ENCODE assay signal across 7 cellular contexts in the genomic region with DNA sequence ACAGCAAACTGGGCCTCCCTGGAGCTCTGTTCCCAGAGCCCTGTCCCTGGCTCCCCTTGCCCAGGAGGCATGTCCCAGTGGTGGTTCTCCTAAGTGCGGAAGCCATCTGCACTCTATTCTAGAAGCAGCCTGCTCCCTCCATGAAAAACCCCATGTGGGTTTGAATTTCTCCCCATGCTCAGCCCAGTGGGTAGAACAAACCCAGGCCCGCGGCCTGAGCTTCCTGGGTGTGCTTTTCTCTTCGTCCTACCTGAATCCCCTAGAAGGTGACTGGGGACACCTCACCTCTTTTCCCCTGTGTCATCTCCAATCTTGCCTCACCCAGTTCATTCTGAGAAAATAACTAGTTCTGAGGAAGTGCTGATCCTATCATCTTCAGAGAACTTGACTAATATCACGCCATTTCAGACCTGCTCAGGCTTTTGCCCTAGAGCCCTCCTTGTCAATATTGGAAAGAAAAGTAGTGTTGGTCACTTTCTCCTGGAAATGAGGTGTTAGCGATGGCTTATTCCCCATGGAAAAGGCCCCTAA. TPM values are rescaled to one million over a fixed set of nuclear protein-coding genes. Genes with fewer than 3 reads are reported as not detected.
DNase-seq lines count a peak whose midpoint lies in the region; ATAC-seq and TF ChIP-seq lines count a peak whose summit lies in the region.

No MANE protein-coding gene starts in this region.

- 90% methylated on average over 6 of the region's 6 CpGs for WGBS in prostate gland

- ATAC-seq in activated T-cell treated with anti-CD3 and anti-CD28 coated beads, Interleukin-2, amount 50 U/mL, for 4 hours = peak; percentile 62 to 63
- peak; percentile 16 for ATAC-seq in memory B cell (ENCODE audit: low read depth)

- intact Hi-C loops in prostate gland (cut with DNase I) = no loop called here

- peak overlapping the region in 1 of 2 donors; percentile 25 for H3K27ac ChIP-seq in prostate gland

- no peaks in the 10 kb centered on the region for H3K36me3 ChIP-seq in prostate gland

- no peaks in the 10 kb centered on the region for H3K9me3 ChIP-seq in prostate gland

- DNase-seq in OCI-M1 (lab: John Stamatoyannopoulos, UW) (peak; percentile 96), memory B cell (ENCODE audit: low spot score in 2 of 2) (peak in 1 of 2 donors; percentile 11), NCI-H2081 (lab: John Stamatoyannopoulos, UW) (no peak), prostate gland (ENCODE audit: low spot score) (no peak), GM19238 (ENCODE audit: insufficient read length, low spot score) (no peak)
- peak; percentile 53 for DNase-seq in activated T-cell treated with anti-CD3 and anti-CD28 coated beads, Interleukin-2, amount 50 U/mL, for 4 hours
- DNase-seq in stimulated activated naive CD4-positive, alpha-beta T cell treated with Interleukin-2 at 50 U/mL for 16 hours (lab: John Stamatoyannopoulos, UW) = peak; percentile 52

- peak overlapping the region; percentile 63 for H3K4me3 Mint-ChIP-seq in activated T-cell treated with anti-CD3 and anti-CD28 coated beads, Interleukin-2, amount 50 U/mL, for 4 hours
- peak overlapping the region; percentile 6 for H3K4me3 Mint-ChIP-seq in memory B cell

- H3K9me3 Mint-ChIP-seq in activated T-cell treated with anti-CD3 and anti-CD28 coated beads, Interleukin-2, amount 50 U/mL, for 4 hours = peaks cover 3% of the 10 kb centered on the region
- peaks cover 3% of the 10 kb centered on the region for H3K9me3 Mint-ChIP-seq in memory B cell

- H3K27me3 ChIP-seq in prostate gland (replicated peaks; ENCODE audit: insufficient read depth) = no peaks in the 10 kb centered on the region

- H3K4me1 ChIP-seq in prostate gland (replicated peaks) = no peaks in the 10 kb centered on the region

- no peak for TF ChIP-seq POLR2A in prostate gland (IDR thresholded peaks at IDR 0.05)

- no peak for TF ChIP-seq CTCF in prostate gland (IDR thresholded peaks at IDR 0.05)

- H3K4me3 ChIP-seq in prostate gland = no peak overlapping the region

- H3K27ac Mint-ChIP-seq in memory B cell = peak overlapping the region; percentile 88

- H3K36me3 Mint-ChIP-seq in activated T-cell treated with anti-CD3 and anti-CD28 coated beads, Interleukin-2, amount 50 U/mL, for 4 hours (ENCODE audit: insufficient read depth) = peaks cover 36% of the 10 kb centered on the region
- H3K36me3 Mint-ChIP-seq in memory B cell = peaks cover 13% of the 10 kb centered on the region

- H3K27me3 Mint-ChIP-seq in activated T-cell treated with anti-CD3 and anti-CD28 coated beads, Interleukin-2, amount 50 U/mL, for 4 hours (ENCODE audit: low read depth) = no peaks in the 10 kb centered on the region
- no peaks in the 10 kb centered on the region for H3K27me3 Mint-ChIP-seq in memory B cell

- H3K4me1 Mint-ChIP-seq in activated T-cell treated with anti-CD3 and anti-CD28 coated beads, Interleukin-2, amount 50 U/mL, for 4 hours (ENCODE audit: low read depth) = peaks cover 98% of the 10 kb centered on the region
- H3K4me1 Mint-ChIP-seq in memory B cell = peaks cover 73% of the 10 kb centered on the region

RNA-seq across cellular contexts. Expression of gene IL10RA, which starts 15.9 kb away (rescaled TPM):
- 10 to 100 TPM; 30.5 to 39.3 (median 36.6) TPM for total RNA-seq in activated T-cell treated with anti-CD3 and anti-CD28 coated beads, Interleukin-2, amount 50 U/mL, for 4 hours
- 10 to 100 TPM in 1 of 2 donors, 1 to 10 TPM in 1; 4.5 to 10.7 TPM for total RNA-seq in prostate gland

Comparison
In these comparisons a context has a peak if more than half of its experiments do, and no peak if none do; other contexts are left out.
1. DNase-seq: peak in OCI-M1 (single experiment), activated T-cell treated with anti-CD3 and anti-CD28 coated beads, Interleukin-2, amount 50 U/mL, for 4 hours (single experiment) and stimulated activated naive CD4-positive, alpha-beta T cell treated with Interleukin-2 at 50 U/mL for 16 hours (single experiment); none in NCI-H2081 (0 of 2), prostate gland (single experiment) and GM19238 (single experiment).